In the genomic region with DNA sequence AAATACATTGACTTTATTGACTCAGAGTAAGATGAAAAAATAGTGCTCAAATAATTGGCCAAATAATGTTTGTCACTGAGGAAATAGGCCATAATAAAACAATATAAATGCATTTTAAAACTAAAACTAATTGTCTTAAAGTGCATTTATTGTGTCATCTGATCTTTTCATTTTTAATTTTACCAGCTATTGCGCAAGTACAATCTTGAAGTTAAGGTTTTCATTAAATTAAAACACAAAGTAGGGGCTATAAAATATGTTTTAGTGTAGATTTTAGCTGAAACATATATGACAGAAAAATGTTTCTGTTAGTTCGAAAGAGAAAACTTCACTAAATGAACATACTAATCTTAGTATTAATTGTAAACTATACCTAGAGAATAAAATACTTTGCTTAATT, we compare ENCODE assay signal across 1 cellular context.
TF ChIP-seq lines count a peak whose summit lies in the region.

No MANE protein-coding gene starts in this region.

TF ChIP-seq in HepG2, 621 proteins besides CTCF, POLR2A, EP300 and RAD21 (continued from another document):
- TF ChIP-seq, protein P1, sequence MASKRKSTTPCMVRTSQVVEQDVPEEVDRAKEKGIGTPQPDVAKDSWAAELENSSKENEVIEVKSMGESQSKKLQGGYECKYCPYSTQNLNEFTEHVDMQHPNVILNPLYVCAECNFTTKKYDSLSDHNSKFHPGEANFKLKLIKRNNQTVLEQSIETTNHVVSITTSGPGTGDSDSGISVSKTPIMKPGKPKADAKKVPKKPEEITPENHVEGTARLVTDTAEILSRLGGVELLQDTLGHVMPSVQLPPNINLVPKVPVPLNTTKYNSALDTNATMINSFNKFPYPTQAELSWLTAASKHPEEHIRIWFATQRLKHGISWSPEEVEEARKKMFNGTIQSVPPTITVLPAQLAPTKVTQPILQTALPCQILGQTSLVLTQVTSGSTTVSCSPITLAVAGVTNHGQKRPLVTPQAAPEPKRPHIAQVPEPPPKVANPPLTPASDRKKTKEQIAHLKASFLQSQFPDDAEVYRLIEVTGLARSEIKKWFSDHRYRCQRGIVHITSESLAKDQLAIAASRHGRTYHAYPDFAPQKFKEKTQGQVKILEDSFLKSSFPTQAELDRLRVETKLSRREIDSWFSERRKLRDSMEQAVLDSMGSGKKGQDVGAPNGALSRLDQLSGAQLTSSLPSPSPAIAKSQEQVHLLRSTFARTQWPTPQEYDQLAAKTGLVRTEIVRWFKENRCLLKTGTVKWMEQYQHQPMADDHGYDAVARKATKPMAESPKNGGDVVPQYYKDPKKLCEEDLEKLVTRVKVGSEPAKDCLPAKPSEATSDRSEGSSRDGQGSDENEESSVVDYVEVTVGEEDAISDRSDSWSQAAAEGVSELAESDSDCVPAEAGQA (IDR thresholded peaks at IDR 0.05; ENCODE audit: low read depth): no peak
- TF ChIP-seq, protein P1 (CRISPR knock-in tag; IDR thresholded peaks at IDR 0.05; ENCODE audit: borderline replicate concordance): no peak
